In genomic region chr11:129861702-129862107, GRCh38 we compare ENCODE assay signal across 8 cellular contexts. TPM values are rescaled to one million over a fixed set of nuclear protein-coding genes. Genes with fewer than 3 reads are reported as not detected.
DNase-seq lines count a peak whose midpoint lies in the region; ATAC-seq and TF ChIP-seq lines count a peak whose summit lies in the region.

No MANE protein-coding gene starts in this region.

- H4K20me1 ChIP-seq in Karpas-422 (ENCODE audit: insufficient read depth, low read depth, low read length) = no peaks in the 10 kb centered on the region

- no peaks in the 10 kb centered on the region for H3K27me3 ChIP-seq in ACC112 (ENCODE audit: insufficient read depth, low read length)
- no peaks in the 10 kb centered on the region for H3K27me3 ChIP-seq in HUES64 (ENCODE audit: insufficient read depth, low read length)
- no peaks in the 10 kb centered on the region for H3K27me3 ChIP-seq in colonic mucosa
- H3K27me3 ChIP-seq in lower lobe of right lung (ENCODE audit: low read depth) = no peaks in the 10 kb centered on the region
- H3K27me3 ChIP-seq in Karpas-422 (ENCODE audit: low read length) = no peaks in the 10 kb centered on the region

- no peaks in the 10 kb centered on the region for H3K9me2 ChIP-seq in Karpas-422 (replicated peaks; ENCODE audit: insufficient read depth, low read length)

- ATAC-seq in lower lobe of right lung (peak; percentile 95 to 96), GM21528 (IDR thresholded peaks at IDR 0.05; ENCODE audit: low FRiP score, unreplicated experiment) (no peak)
- no peak for ATAC-seq in activated T-cell treated with anti-CD3 and anti-CD28 coated beads, Interleukin-2, amount 50 U/mL, for 4 hours

- DNase-seq in colonic mucosa (peak; percentile 61), lower lobe of right lung (peak; percentile 82), Karpas-422 (no peak)
- DNase-seq in activated T-cell treated with anti-CD3 and anti-CD28 coated beads, Interleukin-2, amount 50 U/mL, for 4 hours = no peak
- DNase-seq in effector CD4-positive, alpha-beta T cell = no peak

- intact Hi-C loops in colonic mucosa (cut with DNase I) = no loop called here
- intact Hi-C loops in lower lobe of right lung (cut with DNase I) = no loop called here

- no peak overlapping the region for H2AFZ ChIP-seq in ACC112 (ENCODE audit: low read length, unreplicated experiment)
- H2AFZ ChIP-seq in Karpas-422 (ENCODE audit: low read length) = no peak overlapping the region

- H3K4me1 Mint-ChIP-seq in activated T-cell treated with anti-CD3 and anti-CD28 coated beads, Interleukin-2, amount 50 U/mL, for 4 hours (ENCODE audit: low read depth) = peaks cover 49% of the 10 kb centered on the region

- no peak overlapping the region for H3K4me3 Mint-ChIP-seq in activated T-cell treated with anti-CD3 and anti-CD28 coated beads, Interleukin-2, amount 50 U/mL, for 4 hours

- H3K4me1 ChIP-seq in ACC112 (ENCODE audit: control insufficient read depth, insufficient read depth, low read length, unreplicated experiment) (peaks cover 16% of the 10 kb centered on the region), HUES64 (ENCODE audit: insufficient read depth, low read length) (peaks cover 7% of the 10 kb centered on the region; the same call in 1 of the 2 replicates), colonic mucosa (no peaks in the 10 kb centered on the region), lower lobe of right lung (peaks cover 14% of the 10 kb centered on the region), Karpas-422 (ENCODE audit: low read length) (no peaks in the 10 kb centered on the region)

- H3K36me3 ChIP-seq in ACC112 (ENCODE audit: insufficient read depth, low read length) (peaks cover 37% of the 10 kb centered on the region; the same call in 1 of the 2 replicates), HUES64 (ENCODE audit: insufficient read depth, low read length) (peaks cover 64% of the 10 kb centered on the region), colonic mucosa (peaks cover 3% of the 10 kb centered on the region), lower lobe of right lung (peaks cover 43% of the 10 kb centered on the region), Karpas-422 (ENCODE audit: insufficient read depth, low read length) (no peaks in the 10 kb centered on the region)

- peaks cover 2% of the 10 kb centered on the region for H3K79me2 ChIP-seq in ACC112 (ENCODE audit: control insufficient read depth, insufficient read depth, low read length, unreplicated experiment)
- H3K79me2 ChIP-seq in Karpas-422 (ENCODE audit: low read length) = no peaks in the 10 kb centered on the region

- H3K9me3 Mint-ChIP-seq in activated T-cell treated with anti-CD3 and anti-CD28 coated beads, Interleukin-2, amount 50 U/mL, for 4 hours = no peaks in the 10 kb centered on the region

- no peak overlapping the region for H3K4me2 ChIP-seq in Karpas-422 (ENCODE audit: low read depth, low read length, poor library complexity, severe bottlenecking)

- no peak overlapping the region for H3K4me3 ChIP-seq in ACC112 (ENCODE audit: low read depth, low read length)
- H3K4me3 ChIP-seq in HUES64 (ENCODE audit: low read length) = no peak overlapping the region
- H3K4me3 ChIP-seq in colonic mucosa = no peak overlapping the region
- H3K4me3 ChIP-seq in lower lobe of right lung = peak overlapping the region; percentile 35
- no peak overlapping the region for H3K4me3 ChIP-seq in Karpas-422 (ENCODE audit: low read length)

- TF ChIP-seq CTCF in colonic mucosa (IDR thresholded peaks at IDR 0.05) (no peak), lower lobe of right lung (IDR thresholded peaks at IDR 0.05) (no peak)

- H3K9ac ChIP-seq in HUES64 (ENCODE audit: low read depth, low read length) = 0 out of 2 replicates have a peak overlapping the region, but pooled peaks have one; percentile 38
- no peak overlapping the region for H3K9ac ChIP-seq in colonic mucosa (ENCODE audit: low read depth in 2 of 2, low read length in 2 of 2)
- no peak overlapping the region for H3K9ac ChIP-seq in Karpas-422 (ENCODE audit: low read length)

- H3K27me3 Mint-ChIP-seq in activated T-cell treated with anti-CD3 and anti-CD28 coated beads, Interleukin-2, amount 50 U/mL, for 4 hours (ENCODE audit: low read depth) = no peaks in the 10 kb centered on the region

- 71% methylated on average over 7 of the region's 7 CpGs for WGBS in HUES64

- peak overlapping the region; percentile 7; the same call in 1 of the 2 replicates for H3K27ac ChIP-seq in ACC112 (ENCODE audit: low read depth, low read length)
- no peak overlapping the region; the same call in 1 of the 2 replicates for H3K27ac ChIP-seq in HUES64 (ENCODE audit: low read depth, low read length)
- H3K27ac ChIP-seq in colonic mucosa = peak overlapping the region; percentile 6
- peak overlapping the region; percentile 77 for H3K27ac ChIP-seq in lower lobe of right lung
- no peak overlapping the region for H3K27ac ChIP-seq in Karpas-422 (ENCODE audit: low read length)

- H3K9me3 ChIP-seq in HUES64 (ENCODE audit: insufficient read depth, low read depth, low read length) (no peaks in the 10 kb centered on the region), colonic mucosa (no peaks in the 10 kb centered on the region), lower lobe of right lung (no peaks in the 10 kb centered on the region), Karpas-422 (ENCODE audit: low read length) (no peaks in the 10 kb centered on the region)

- peaks cover 42% of the 10 kb centered on the region for H3K36me3 Mint-ChIP-seq in activated T-cell treated with anti-CD3 and anti-CD28 coated beads, Interleukin-2, amount 50 U/mL, for 4 hours (ENCODE audit: insufficient read depth)

RNA-seq across cellular contexts. Expression of gene NFRKB, which starts 33.7 kb away (rescaled TPM):
- polyA plus RNA-seq in HUES64 (2013, experiment 1 of 2) = 24.4 TPM
- 22.4 TPM for polyA plus RNA-seq in HUES64 (2013, experiment 2 of 2)
- total RNA-seq in colonic mucosa = 10 to 100 TPM; 18.5 to 19.2 TPM
- total RNA-seq in lower lobe of right lung = 25.5 TPM
- total RNA-seq in Karpas-422 (2014; rRNA removed; shearing (Covaris generic); ENCODE audit: low replicate concordance) = 9.4 and 26.9 TPM in 2 replicates
- total RNA-seq in activated T-cell treated with anti-CD3 and anti-CD28 coated beads, Interleukin-2, amount 50 U/mL, for 4 hours = 10 to 100 TPM; 30.2 to 42.1 (median 39.0) TPM

RNA-seq across cellular contexts. Expression of gene TMEM45B, which starts 46.1 kb away (rescaled TPM):
- not detected for polyA plus RNA-seq in HUES64 (2013, experiment 1 of 2)
- 0.63 TPM for polyA plus RNA-seq in HUES64 (2013, experiment 2 of 2)
- total RNA-seq in colonic mucosa (100 to 1,000 TPM; 191 to 303 TPM), lower lobe of right lung (13.8 TPM)
- not detected in 2 replicates for total RNA-seq in Karpas-422 (2014; rRNA removed; shearing (Covaris generic); ENCODE audit: low replicate concordance)
- total RNA-seq in activated T-cell treated with anti-CD3 and anti-CD28 coated beads, Interleukin-2, amount 50 U/mL, for 4 hours = under 1 TPM; 0.16 to 0.48 (median 0.33) TPM

Comparison
In these comparisons a context has a peak if more than half of its experiments do, and no peak if none do; other contexts are left out.
1. H3K27ac ChIP-seq: peak in ACC112 (single experiment), colonic mucosa (single experiment) and lower lobe of right lung (single experiment); none in HUES64 (single experiment) and Karpas-422 (single experiment).
2. DNase-seq: peak in colonic mucosa (single experiment) and lower lobe of right lung (single experiment); none in Karpas-422 (single experiment), activated T-cell treated with anti-CD3 and anti-CD28 coated beads, Interleukin-2, amount 50 U/mL, for 4 hours (single experiment) and effector CD4-positive, alpha-beta T cell (single experiment).
3. ATAC-seq: peak in lower lobe of right lung (2 of 2); none in activated T-cell treated with anti-CD3 and anti-CD28 coated beads, Interleukin-2, amount 50 U/mL, for 4 hours (0 of 2) and GM21528 (single experiment).
4. RNA of gene TMEM45B, which starts 46.1 kb away (total RNA-seq): 191 to 303 TPM in colonic mucosa; 13.8 TPM in lower lobe of right lung (single experiment), 0.16 to 0.48 TPM in activated T-cell treated with anti-CD3 and anti-CD28 coated beads, Interleukin-2, amount 50 U/mL, for 4 hours and not detected in Karpas-422; every median in the first group is over 10 times any median in the second.